22 cellular contexts compared by ENCODE assay signal in genomic region chr7:50155755-50156154, GRCh38.
A peak's percentile ranks its signal among the peaks of the same experiment; 100 is the strongest.
DNase-seq lines count a peak whose midpoint lies in the region; ATAC-seq lines count a peak whose summit lies in the region.
"Had no signal": no experiment of that assay in that cellular context is flagged by ENCODE, and none has a peak within 500 bp of the region (broad histone marks: within the 10 kb centered on the region; RNA-seq: fewer than 3 reads in every experiment).

No MANE protein-coding gene starts in this region.

- no peaks in the 10 kb centered on the region for H3K36me3 Mint-ChIP-seq in activated T-cell treated with anti-CD3 and anti-CD28 coated beads, Interleukin-2, amount 50 U/mL, for 4 hours (ENCODE audit: insufficient read depth)
- H3K36me3 Mint-ChIP-seq in activated T-helper 2 cell treated with anti-CD3 and anti-CD28 coated beads, Interferon-gamma antibody, Interleukin-2, Interleukin-4, amounts not matched to agents 10 μg/mL and 5 μg/mL and 100 μg/mL, durations not matched to agents 14 hours and 24 hours and 36 hours (ENCODE audit: low read depth), result peaks cover 3% of the 10 kb centered on the region
- peaks cover 4 to 8% of the 10 kb centered on the region in 2 donors for H3K36me3 Mint-ChIP-seq in stimulated activated naive B cell treated with anti-CD40 and anti-IgM and Interleukin-4, amounts not matched to agents 10 μg/mL and 1 μg/mL and 100 μg/mL, for 72 hours
- H3K36me3 Mint-ChIP-seq: CD8-positive, alpha-beta memory T cell; natural killer cell treated with Interleukin-12 subunit alpha and Interleukin-12 subunit beta and Interleukin-15 and Interleukin-18, amount 100 ng/mL, for 72 hours; WTC11 had no signal

- no peak for DNase-seq in activated T-cell treated with anti-CD3 and anti-CD28 coated beads, Interleukin-2, amount 50 U/mL, for 4 hours
- DNase-seq in activated T-cell treated with anti-CD3 and anti-CD28 coated beads, Interleukin-2, amount 50 U/mL, for 1 hour, result no peak
- DNase-seq in activated T-helper 2 cell treated with anti-CD3 and anti-CD28 coated beads, Interferon-gamma antibody, Interleukin-2, Interleukin-4, amounts not matched to agents 10 μg/mL and 5 μg/mL and 100 μg/mL, durations not matched to agents 14 hours and 24 hours and 36 hours (ENCODE audit: low spot score), result no peak
- no peak for DNase-seq in stimulated activated naive B cell treated with anti-CD40 and anti-IgM and Interleukin-4, amounts not matched to agents 10 μg/mL and 1 μg/mL and 100 μg/mL, for 72 hours
- DNase-seq: amygdala; CD8-positive, alpha-beta memory T cell; DMS79; erythroblast; mesenchymal stem cell; NCI-H1694 treated with DMSO at 0.1 percent for 48 hours; NCI-H2227 treated with DMSO at 0.1 percent for 48 hours had no signal

- intact Hi-C loops in activated T-helper 2 cell treated with anti-CD3 and anti-CD28 coated beads, Interferon-gamma antibody, Interleukin-2, Interleukin-4, amounts not matched to agents 10 μg/mL and 5 μg/mL and 100 μg/mL, durations not matched to agents 14 hours and 24 hours and 36 hours (cut with micrococcal nuclease), result loop anchor here (1.0 to 2.0 kb wide), 3 partner anchors 7 to 53 kb away; no protein-coding TSS in a partner anchor

- no peaks in the 10 kb centered on the region for H3K9me3 ChIP-seq in KOPT-K1 (ENCODE audit: insufficient read depth, low read length, poor library complexity, severe bottlenecking)
- H3K9me3 ChIP-seq: SJSA1, suprapubic skin had no signal

- no peaks in the 10 kb centered on the region for H3K9me3 Mint-ChIP-seq in activated T-cell treated with anti-CD3 and anti-CD28 coated beads, Interleukin-2, amount 50 U/mL, for 4 hours
- H3K9me3 Mint-ChIP-seq in activated T-helper 2 cell treated with anti-CD3 and anti-CD28 coated beads, Interferon-gamma antibody, Interleukin-2, Interleukin-4, amounts not matched to agents 10 μg/mL and 5 μg/mL and 100 μg/mL, durations not matched to agents 14 hours and 24 hours and 36 hours, result no peaks in the 10 kb centered on the region
- peaks cover 0 to 11% of the 10 kb centered on the region in 2 donors for H3K9me3 Mint-ChIP-seq in stimulated activated naive B cell treated with anti-CD40 and anti-IgM and Interleukin-4, amounts not matched to agents 10 μg/mL and 1 μg/mL and 100 μg/mL, for 72 hours
- H3K9me3 Mint-ChIP-seq: CD8-positive, alpha-beta memory T cell; natural killer cell treated with Interleukin-12 subunit alpha and Interleukin-12 subunit beta and Interleukin-15 and Interleukin-18, amount 100 ng/mL, for 72 hours; T-helper 2 cell treated with Interferon-gamma antibody and Interleukin-4, amounts not matched to agents 5 μg/mL and 100 μg/mL, for 36 hours; WTC11 had no signal

- H3K27me3 Mint-ChIP-seq in activated T-cell treated with anti-CD3 and anti-CD28 coated beads, Interleukin-2, amount 50 U/mL, for 4 hours (ENCODE audit: low read depth), result no peaks in the 10 kb centered on the region
- no peaks in the 10 kb centered on the region for H3K27me3 Mint-ChIP-seq in activated T-helper 2 cell treated with anti-CD3 and anti-CD28 coated beads, Interferon-gamma antibody, Interleukin-2, Interleukin-4, amounts not matched to agents 10 μg/mL and 5 μg/mL and 100 μg/mL, durations not matched to agents 14 hours and 24 hours and 36 hours (ENCODE audit: low read depth)
- H3K27me3 Mint-ChIP-seq in stimulated activated naive B cell treated with anti-CD40 and anti-IgM and Interleukin-4, amounts not matched to agents 10 μg/mL and 1 μg/mL and 100 μg/mL, for 72 hours, result no peaks in the 10 kb centered on the region
- H3K27me3 Mint-ChIP-seq: CD8-positive, alpha-beta memory T cell had no signal

- peak overlapping the region; percentile 61 for H3K27ac ChIP-seq in KOPT-K1 (ENCODE audit: low read depth, low read length, poor library complexity, severe bottlenecking)
- H3K27ac ChIP-seq: cardiac muscle cell, SJSA1, suprapubic skin had no signal

- no peak overlapping the region for H3K4me3 Mint-ChIP-seq in activated T-cell treated with anti-CD3 and anti-CD28 coated beads, Interleukin-2, amount 50 U/mL, for 4 hours
- H3K4me3 Mint-ChIP-seq in activated T-helper 2 cell treated with anti-CD3 and anti-CD28 coated beads, Interferon-gamma antibody, Interleukin-2, Interleukin-4, amounts not matched to agents 10 μg/mL and 5 μg/mL and 100 μg/mL, durations not matched to agents 14 hours and 24 hours and 36 hours (ENCODE audit: low read depth), result no peak overlapping the region
- H3K4me3 Mint-ChIP-seq in stimulated activated naive B cell treated with anti-CD40 and anti-IgM and Interleukin-4, amounts not matched to agents 10 μg/mL and 1 μg/mL and 100 μg/mL, for 72 hours, result no peak overlapping the region
- H3K4me3 Mint-ChIP-seq: WTC11 had no signal

- peak overlapping the region; percentile 87 for H3K27ac Mint-ChIP-seq in activated T-helper 2 cell treated with anti-CD3 and anti-CD28 coated beads, Interferon-gamma antibody, Interleukin-2, Interleukin-4, amounts not matched to agents 10 μg/mL and 5 μg/mL and 100 μg/mL, durations not matched to agents 14 hours and 24 hours and 36 hours
- peak overlapping the region; percentile 95 for H3K27ac Mint-ChIP-seq in stimulated activated naive B cell treated with anti-CD40 and anti-IgM and Interleukin-4, amounts not matched to agents 10 μg/mL and 1 μg/mL and 100 μg/mL, for 72 hours
- H3K27ac Mint-ChIP-seq: WTC11 had no signal

- peak; percentile 68 to 70 for ATAC-seq in activated T-cell treated with anti-CD3 and anti-CD28 coated beads, Interleukin-2, amount 50 U/mL, for 4 hours
- no peak for ATAC-seq in stimulated activated naive B cell treated with anti-CD40 and anti-IgM and Interleukin-4, amounts not matched to agents 10 μg/mL and 1 μg/mL and 100 μg/mL, for 72 hours (replicated peaks)
- ATAC-seq in GM18868 (IDR thresholded peaks at IDR 0.05; ENCODE audit: unreplicated experiment) (no peak), GM21619 (IDR thresholded peaks at IDR 0.05; ENCODE audit: unreplicated experiment) (no peak), HG03432 (IDR thresholded peaks at IDR 0.05; ENCODE audit: unreplicated experiment) (no peak)
- ATAC-seq: K562, WTC11 had no signal

- H3K4me1 Mint-ChIP-seq in activated T-cell treated with anti-CD3 and anti-CD28 coated beads, Interleukin-2, amount 50 U/mL, for 4 hours (ENCODE audit: low read depth), result peaks cover 46% of the 10 kb centered on the region
- peaks cover 61% of the 10 kb centered on the region for H3K4me1 Mint-ChIP-seq in activated T-helper 2 cell treated with anti-CD3 and anti-CD28 coated beads, Interferon-gamma antibody, Interleukin-2, Interleukin-4, amounts not matched to agents 10 μg/mL and 5 μg/mL and 100 μg/mL, durations not matched to agents 14 hours and 24 hours and 36 hours (ENCODE audit: low read depth)
- H3K4me1 Mint-ChIP-seq in stimulated activated naive B cell treated with anti-CD40 and anti-IgM and Interleukin-4, amounts not matched to agents 10 μg/mL and 1 μg/mL and 100 μg/mL, for 72 hours, result peaks cover 49 to 89% of the 10 kb centered on the region in 2 donors
- H3K4me1 Mint-ChIP-seq: WTC11 had no signal

- no peaks in the 10 kb centered on the region for H3K36me3 ChIP-seq in KOPT-K1 (ENCODE audit: insufficient read depth, low read length)
- H3K36me3 ChIP-seq: cardiac muscle cell, SJSA1, suprapubic skin had no signal

Comparison
In these comparisons a context has a peak if more than half of its experiments do, and no peak if none do; other contexts are left out.
1. ATAC-seq: peak in activated T-cell treated with anti-CD3 and anti-CD28 coated beads, Interleukin-2, amount 50 U/mL, for 4 hours (2 of 2); none in stimulated activated naive B cell treated with anti-CD40 and anti-IgM and Interleukin-4, amounts not matched to agents 10 μg/mL and 1 μg/mL and 100 μg/mL, for 72 hours (0 of 2), GM18868 (single experiment), GM21619 (single experiment) and HG03432 (single experiment).